1 cellular context compared by ENCODE assay signal in the genomic region with DNA sequence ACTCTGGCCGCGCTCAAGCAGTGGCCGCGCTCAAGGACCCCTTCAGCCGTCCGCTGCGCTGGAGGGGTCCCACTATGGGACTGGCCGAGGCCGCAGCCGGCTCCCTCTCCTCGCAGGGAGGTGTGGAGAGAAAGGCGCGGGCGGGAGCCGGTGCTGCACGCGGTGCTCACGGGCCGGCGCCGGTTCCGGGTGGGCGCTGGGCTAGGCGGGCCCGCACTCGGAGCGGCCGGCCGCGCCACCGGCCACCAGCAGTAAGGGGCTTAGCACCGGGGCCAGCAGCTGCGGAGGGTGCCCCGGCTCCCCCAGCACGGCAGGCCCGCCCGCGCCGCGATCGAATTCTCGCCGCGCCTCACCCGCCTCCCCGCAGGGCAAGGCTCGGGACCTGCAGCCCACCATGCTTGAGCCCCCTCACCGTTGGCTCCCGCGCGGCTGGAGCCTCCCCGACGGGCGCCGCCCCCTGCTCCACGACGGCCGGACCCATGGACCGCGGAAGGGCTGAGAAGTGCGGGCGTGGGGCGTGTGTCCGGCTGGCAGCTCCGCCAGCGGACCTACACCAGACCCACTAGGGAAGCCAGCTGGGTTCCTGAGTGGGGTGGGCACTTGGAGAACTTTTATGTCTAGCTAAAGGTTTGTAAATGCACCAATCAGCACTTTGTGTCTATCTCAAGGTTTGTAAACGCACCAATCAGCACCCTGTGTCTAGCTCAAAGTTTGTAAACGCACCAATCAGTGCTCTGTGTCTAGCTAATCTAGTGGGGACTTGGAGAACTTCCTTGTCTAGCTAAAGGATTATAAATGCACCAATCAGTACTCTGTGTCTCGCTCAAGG.
TF ChIP-seq lines count a peak whose summit lies in the region.

No MANE protein-coding gene starts in this region.

TF ChIP-seq in GM23338, 12 proteins besides CTCF, POLR2A, EP300 and RAD21 (continued from another document):
- TF ChIP-seq, protein P1, sequence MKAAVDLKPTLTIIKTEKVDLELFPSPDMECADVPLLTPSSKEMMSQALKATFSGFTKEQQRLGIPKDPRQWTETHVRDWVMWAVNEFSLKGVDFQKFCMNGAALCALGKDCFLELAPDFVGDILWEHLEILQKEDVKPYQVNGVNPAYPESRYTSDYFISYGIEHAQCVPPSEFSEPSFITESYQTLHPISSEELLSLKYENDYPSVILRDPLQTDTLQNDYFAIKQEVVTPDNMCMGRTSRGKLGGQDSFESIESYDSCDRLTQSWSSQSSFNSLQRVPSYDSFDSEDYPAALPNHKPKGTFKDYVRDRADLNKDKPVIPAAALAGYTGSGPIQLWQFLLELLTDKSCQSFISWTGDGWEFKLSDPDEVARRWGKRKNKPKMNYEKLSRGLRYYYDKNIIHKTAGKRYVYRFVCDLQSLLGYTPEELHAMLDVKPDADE (IDR thresholded peaks at IDR 0.05) = no peak
